In genomic region chr2:230457073-230457768, GRCh38 we compare ENCODE assay signal across 9 cellular contexts. TPM values are rescaled to one million over a fixed set of nuclear protein-coding genes. Genes with fewer than 3 reads are reported as not detected.
DNase-seq lines count a peak whose midpoint lies in the region; ATAC-seq, FAIRE-seq and TF ChIP-seq lines count a peak whose summit lies in the region.
"Had no signal": no experiment of that assay in that cellular context is flagged by ENCODE, and none has a peak within 500 bp of the region (broad histone marks: within the 10 kb centered on the region; RNA-seq: fewer than 3 reads in every experiment).

No MANE protein-coding gene starts in this region.

- peak; percentile 80 for FAIRE-seq in GM12891 (lab: Jason Lieb, UNC)

- H3K4me3 Mint-ChIP-seq in activated naive CD8-positive, alpha-beta T cell treated with anti-CD3 and anti-CD28 coated beads, Interleukin-2, amount 50 U/mL, for 24 hours = peak overlapping the region; percentile 12
- peak overlapping the region; percentile 67 for H3K4me3 Mint-ChIP-seq in natural killer cell treated with Interleukin-12 subunit alpha and Interleukin-12 subunit beta and Interleukin-15 and Interleukin-18, amount 100 ng/mL, for 72 hours

- peaks cover 65% of the 10 kb centered on the region for H3K4me1 Mint-ChIP-seq in activated naive CD8-positive, alpha-beta T cell treated with anti-CD3 and anti-CD28 coated beads, Interleukin-2, amount 50 U/mL, for 24 hours
- peaks cover 63 to 82% of the 10 kb centered on the region in 2 donors for H3K4me1 Mint-ChIP-seq in natural killer cell treated with Interleukin-12 subunit alpha and Interleukin-12 subunit beta and Interleukin-15 and Interleukin-18, amount 100 ng/mL, for 72 hours (ENCODE audit: low read depth in 2 of 2)

- intact Hi-C loops in posterior vena cava (cut with DNase I) = no loop called here

- peaks cover 92% of the 10 kb centered on the region for H3K36me3 Mint-ChIP-seq in activated naive CD8-positive, alpha-beta T cell treated with anti-CD3 and anti-CD28 coated beads, Interleukin-2, amount 50 U/mL, for 24 hours (ENCODE audit: low read depth)
- peaks cover 82% of the 10 kb centered on the region for H3K36me3 Mint-ChIP-seq in natural killer cell treated with Interleukin-12 subunit alpha and Interleukin-12 subunit beta and Interleukin-15 and Interleukin-18, amount 100 ng/mL, for 72 hours

- DNase-seq in GM12891 (ENCODE audit: insufficient read length, low spot score) (no peak), NOMO-1 (lab: John Stamatoyannopoulos, UW; ENCODE audit: unreplicated experiment in 2 of 2) (peak; percentile 82 to 88), amniotic stem cell (lab: John Stamatoyannopoulos, UW) (no peak), NCI-H2107 treated with DMSO at 0.1 percent for 48 hours (lab: John Stamatoyannopoulos, UW; ENCODE audit: unreplicated experiment) (no peak), posterior vena cava (ENCODE audit: low spot score) (no peak)
- no peak for DNase-seq in activated naive CD8-positive, alpha-beta T cell treated with anti-CD3 and anti-CD28 coated beads, Interleukin-2, amount 50 U/mL, for 24 hours
- peak; percentile 61 for DNase-seq in natural killer cell treated with Interleukin-12 subunit alpha and Interleukin-12 subunit beta and Interleukin-15 and Interleukin-18, amount 100 ng/mL, for 72 hours (ENCODE audit: low spot score)
- DNase-seq: NCI-H526 treated with DMSO at 0.1 percent for 48 hours had no signal

- H3K9me3 Mint-ChIP-seq in activated naive CD8-positive, alpha-beta T cell treated with anti-CD3 and anti-CD28 coated beads, Interleukin-2, amount 50 U/mL, for 24 hours = peaks cover 23% of the 10 kb centered on the region
- H3K9me3 Mint-ChIP-seq in natural killer cell treated with Interleukin-12 subunit alpha and Interleukin-12 subunit beta and Interleukin-15 and Interleukin-18, amount 100 ng/mL, for 72 hours = peaks cover 9% of the 10 kb centered on the region

- peak; percentile 71 for ATAC-seq in activated naive CD8-positive, alpha-beta T cell treated with anti-CD3 and anti-CD28 coated beads, Interleukin-2, amount 50 U/mL, for 24 hours
- peak; percentile 77 to 79 for ATAC-seq in natural killer cell treated with Interleukin-12 subunit alpha and Interleukin-12 subunit beta and Interleukin-15 and Interleukin-18, amount 100 ng/mL, for 72 hours
- no peak for ATAC-seq in GM19452 (IDR thresholded peaks at IDR 0.05; ENCODE audit: unreplicated experiment)

- peak overlapping the region; percentile 77 for H3K27ac Mint-ChIP-seq in activated naive CD8-positive, alpha-beta T cell treated with anti-CD3 and anti-CD28 coated beads, Interleukin-2, amount 50 U/mL, for 24 hours
- H3K27ac Mint-ChIP-seq in natural killer cell treated with Interleukin-12 subunit alpha and Interleukin-12 subunit beta and Interleukin-15 and Interleukin-18, amount 100 ng/mL, for 72 hours = peak overlapping the region; percentile 59 to 62

- no peak for TF ChIP-seq POLR2A in GM12891 (IDR thresholded peaks at IDR 0.05; ENCODE audit: low read depth, low read length)

- H3K27me3 Mint-ChIP-seq in activated naive CD8-positive, alpha-beta T cell treated with anti-CD3 and anti-CD28 coated beads, Interleukin-2, amount 50 U/mL, for 24 hours = no peaks in the 10 kb centered on the region
- no peaks in the 10 kb centered on the region for H3K27me3 Mint-ChIP-seq in natural killer cell treated with Interleukin-12 subunit alpha and Interleukin-12 subunit beta and Interleukin-15 and Interleukin-18, amount 100 ng/mL, for 72 hours

TF ChIP-seq in GM12891, 5 proteins besides CTCF, POLR2A, EP300 and RAD21:
- TF ChIP-seq TAF1 (IDR thresholded peaks at IDR 0.05; ENCODE audit: low read depth, low read length) (no peak), POU2F2 (IDR thresholded peaks at IDR 0.05; ENCODE audit: low read depth, low read length) (no peak), PAX5 (IDR thresholded peaks at IDR 0.05; ENCODE audit: insufficient read depth, low read length, severe bottlenecking) (no peak), POLR2AphosphoS5 (IDR thresholded peaks at IDR 0.05; ENCODE audit: low read depth, low read length) (peak; percentile 52; the same call in 1 of the 2 replicates), SPI1 (IDR thresholded peaks at IDR 0.05; ENCODE audit: low read depth, low read length) (peak; percentile 55)
TF ChIP-seq in GM12891: peak in this region for 2.

RNA-seq across cellular contexts. Expression of gene SP100, which starts 41.2 kb away (rescaled TPM):
- polyA plus RNA-seq in GM12891 (2012; ENCODE audit: low read depth, missing spikeins) = 137 TPM
- 100 to 1,000 TPM; 179 to 190 TPM for total RNA-seq in natural killer cell treated with Interleukin-12 subunit alpha and Interleukin-12 subunit beta and Interleukin-15 and Interleukin-18, amount 100 ng/mL, for 72 hours
- total RNA-seq in posterior vena cava = 10 to 100 TPM; 87.9 to 90.7 TPM

Comparison
In these comparisons a context has a peak if more than half of its experiments do, and no peak if none do; other contexts are left out.
1. DNase-seq: peak in NOMO-1 (2 of 2) and natural killer cell treated with Interleukin-12 subunit alpha and Interleukin-12 subunit beta and Interleukin-15 and Interleukin-18, amount 100 ng/mL, for 72 hours (single experiment); none in GM12891 (single experiment), activated naive CD8-positive, alpha-beta T cell treated with anti-CD3 and anti-CD28 coated beads, Interleukin-2, amount 50 U/mL, for 24 hours (single experiment), amniotic stem cell (single experiment), NCI-H2107 treated with DMSO at 0.1 percent for 48 hours (single experiment) and posterior vena cava (single experiment).